Comparison of ENCODE assay signal across 17 cellular contexts in genomic region chr10:642186-642890, GRCh38. TPM values are rescaled to one million over a fixed set of nuclear protein-coding genes. Genes with fewer than 3 reads are reported as not detected.
DNase-seq lines count a peak whose midpoint lies in the region; ATAC-seq and TF ChIP-seq lines count a peak whose summit lies in the region.
"Had no signal": no experiment of that assay in that cellular context is flagged by ENCODE, and none has a peak within 500 bp of the region (broad histone marks: within the 10 kb centered on the region; RNA-seq: fewer than 3 reads in every experiment).

No MANE protein-coding gene starts in this region.

- H3K4me3 ChIP-seq in transverse colon: no peak overlapping the region
- H3K4me3 ChIP-seq in naive thymus-derived CD4-positive, alpha-beta T cell (ENCODE audit: low read length): no peak overlapping the region
- H3K4me3 ChIP-seq: esophagus muscularis mucosa, HAP-1 had no signal

- in situ Hi-C loops in transverse colon (cut with MboI; ENCODE audit: low pct_ligation_motif_present in 1 of 4, low pct_unique_long_range_greater_than_20kb in 1 of 4, low sequenced_read_pairs in 3 of 4): no loop called here

- peaks cover 0 to 10% (median 4%) of the 10 kb centered on the region in 4 donors for H3K4me1 ChIP-seq in transverse colon
- H3K4me1 ChIP-seq in naive thymus-derived CD4-positive, alpha-beta T cell (ENCODE audit: control insufficient read depth in 2 of 2, insufficient read depth in 2 of 2, low read length in 2 of 2): no peaks in the 10 kb centered on the region
- H3K4me1 ChIP-seq: HAP-1 had no signal

- H3K36me3 Mint-ChIP-seq in mesothelial cell of epicardium: peaks cover 19% of the 10 kb centered on the region
- peaks cover 0 to 3% (median 0%) of the 10 kb centered on the region in 5 donors for H3K36me3 Mint-ChIP-seq in naive thymus-derived CD4-positive, alpha-beta T cell
- H3K36me3 Mint-ChIP-seq: activated CD4-positive, alpha-beta memory T cell treated with anti-CD3 and anti-CD28 coated beads for 36 hours; memory B cell had no signal

- CTCF ChIA-PET in naive thymus-derived CD4-positive, alpha-beta T cell (lab: Charles Lee): no interaction called here

- H3K27me3 Mint-ChIP-seq in mesothelial cell of epicardium (ENCODE audit: low read depth): no peaks in the 10 kb centered on the region
- H3K27me3 Mint-ChIP-seq in naive thymus-derived CD4-positive, alpha-beta T cell: peaks cover 0 to 10% (median 2%) of the 10 kb centered on the region in 5 donors
- H3K27me3 Mint-ChIP-seq: B cell had no signal

- intact Hi-C loops in Right ventricle myocardium superior (cut with DNase I): no loop called here
- intact Hi-C loops in transverse colon (cut with DNase I; ENCODE audit: low total_unique reads): no loop called here
- intact Hi-C loops in naive thymus-derived CD4-positive, alpha-beta T cell (cut with micrococcal nuclease): no loop called here

- peak overlapping the region in 3 of 4 donors; percentile 31 to 54 (median 44) for H3K27ac ChIP-seq in transverse colon
- no peak overlapping the region for H3K27ac ChIP-seq in naive thymus-derived CD4-positive, alpha-beta T cell (ENCODE audit: low read depth, low read length)

- peaks cover 9% of the 10 kb centered on the region for H3K9me3 Mint-ChIP-seq in mesothelial cell of epicardium
- H3K9me3 Mint-ChIP-seq in naive thymus-derived CD4-positive, alpha-beta T cell: peaks cover 0 to 6% (median 0%) of the 10 kb centered on the region in 11 donors

- POLR2A ChIA-PET in naive thymus-derived CD4-positive, alpha-beta T cell (lab: Charles Lee): no interaction called here

- no peak for TF ChIP-seq EP300 in transverse colon (IDR thresholded peaks at IDR 0.05; ENCODE audit: low read depth)

- TF ChIP-seq CTCF in mesothelial cell of epicardium (IDR thresholded peaks at IDR 0.05; ENCODE audit: unreplicated experiment) (no peak), transverse colon (IDR thresholded peaks at IDR 0.05) (no peak)

- H3K9me3 ChIP-seq in transverse colon: peaks cover 6 to 9% of the 10 kb centered on the region in 2 donors
- H3K9me3 ChIP-seq in naive thymus-derived CD4-positive, alpha-beta T cell (ENCODE audit: control insufficient read depth in 2 of 3, low read length in 3 of 3): no peaks in the 10 kb centered on the region
- H3K9me3 ChIP-seq: HAP-1 had no signal

- peaks cover 0 to 3% (median 0%) of the 10 kb centered on the region in 4 donors for H3K36me3 ChIP-seq in transverse colon
- no peaks in the 10 kb centered on the region for H3K36me3 ChIP-seq in naive thymus-derived CD4-positive, alpha-beta T cell (ENCODE audit: control insufficient read depth in 2 of 3, insufficient read depth in 3 of 3, low read length in 3 of 3)
- H3K36me3 ChIP-seq: esophagus muscularis mucosa, HAP-1 had no signal

- peak overlapping the region; percentile 10 for H3K27ac Mint-ChIP-seq in mesothelial cell of epicardium
- peak overlapping the region in 1 of 9 donors; percentile 11 for H3K27ac Mint-ChIP-seq in naive thymus-derived CD4-positive, alpha-beta T cell
- H3K27ac Mint-ChIP-seq: activated CD4-positive, alpha-beta memory T cell treated with anti-CD3 and anti-CD28 coated beads for 36 hours; activated T-cell treated with anti-CD3 and anti-CD28 coated beads, Interleukin-2, amount 50 U/mL, for 72 hours; B cell; memory B cell had no signal

- peaks cover 15% of the 10 kb centered on the region for H3K4me1 Mint-ChIP-seq in mesothelial cell of epicardium
- H3K4me1 Mint-ChIP-seq in naive thymus-derived CD4-positive, alpha-beta T cell: no peaks in the 10 kb centered on the region
- H3K4me1 Mint-ChIP-seq: B cell, memory B cell had no signal

- DNase-seq in NCI-H510A (lab: John Stamatoyannopoulos, UW): peak; percentile 70
- DNase-seq in Right ventricle myocardium superior: no peak
- no peak for DNase-seq in mesothelial cell of epicardium (ENCODE audit: low spot score in 2 of 2, unreplicated experiment in 2 of 2)
- DNase-seq in transverse colon: peak; percentile 84
- DNase-seq in naive thymus-derived CD4-positive, alpha-beta T cell: no peak
- no peak for DNase-seq in ecto neural progenitor cell (ENCODE audit: low spot score)
- DNase-seq in HUDEP-2 (lab: John Stamatoyannopoulos, UW; ENCODE audit: unreplicated experiment in 76 of 76): no peak
- DNase-seq: activated CD4-positive, alpha-beta memory T cell treated with anti-CD3 and anti-CD28 coated beads for 36 hours; activated T-cell treated with anti-CD3 and anti-CD28 coated beads, Interleukin-2, amount 50 U/mL, for 72 hours; dermis blood vessel endothelial cell; DMS 273 treated with DMSO at 0.1 percent for 48 hours; NCI-H1105 had no signal

- H3K27me3 ChIP-seq in transverse colon: no peaks in the 10 kb centered on the region
- no peaks in the 10 kb centered on the region for H3K27me3 ChIP-seq in naive thymus-derived CD4-positive, alpha-beta T cell (ENCODE audit: control insufficient read depth in 2 of 2, insufficient read depth in 2 of 2, low read length in 2 of 2)
- H3K27me3 ChIP-seq: esophagus muscularis mucosa had no signal

- 71% methylated on average over 16 of the region's 16 CpGs; no CpG with 5 or more reads in 1 of the 2 donors for whole genome bisulfite sequencing in transverse colon (ENCODE audit: low coverage in 1 of 2), 2 donors

- no peak for TF ChIP-seq POLR2A in transverse colon (IDR thresholded peaks at IDR 0.05)

- H3K4me3 Mint-ChIP-seq in mesothelial cell of epicardium: no peak overlapping the region
- H3K4me3 Mint-ChIP-seq in naive thymus-derived CD4-positive, alpha-beta T cell: no peak overlapping the region
- H3K4me3 Mint-ChIP-seq: activated CD4-positive, alpha-beta memory T cell treated with anti-CD3 and anti-CD28 coated beads for 36 hours; activated T-cell treated with anti-CD3 and anti-CD28 coated beads, Interleukin-2, amount 50 U/mL, for 72 hours; B cell; memory B cell had no signal

- peak; percentile 20 for ATAC-seq in Right ventricle myocardium superior (ENCODE audit: poor library complexity)
- no peak for ATAC-seq in naive thymus-derived CD4-positive, alpha-beta T cell
- ATAC-seq: activated T-cell treated with anti-CD3 and anti-CD28 coated beads, Interleukin-2, amount 50 U/mL, for 72 hours; Panc1 had no signal

RNA-seq across cellular contexts. Expression of gene DIP2C, which starts 47.1 kb away (rescaled TPM):
- total RNA-seq in Right ventricle myocardium superior: 29.1 TPM
- 30.3 to 30.8 TPM (median 30.6 TPM) in 3 replicates for total RNA-seq in mesothelial cell of epicardium
- 10 to 100 TPM; 13.4 to 32.0 (median 18.4) TPM for total RNA-seq in transverse colon
- total RNA-seq in naive thymus-derived CD4-positive, alpha-beta T cell: 1 to 10 TPM; 3.7 to 8.7 (median 7.4) TPM
- polyA plus RNA-seq in naive thymus-derived CD4-positive, alpha-beta T cell: 1 to 10 TPM; 1.1 to 2.9 TPM

Comparison
In these comparisons a context has a peak if more than half of its experiments do, and no peak if none do; other contexts are left out.
1. DNase-seq: peak in NCI-H510A (single experiment) and transverse colon (single experiment); none in Right ventricle myocardium superior (single experiment), mesothelial cell of epicardium (0 of 2), naive thymus-derived CD4-positive, alpha-beta T cell (0 of 9), ecto neural progenitor cell (single experiment) and HUDEP-2 (0 of 76).